Comparison of ENCODE assay signal across 8 cellular contexts in the genomic region with DNA sequence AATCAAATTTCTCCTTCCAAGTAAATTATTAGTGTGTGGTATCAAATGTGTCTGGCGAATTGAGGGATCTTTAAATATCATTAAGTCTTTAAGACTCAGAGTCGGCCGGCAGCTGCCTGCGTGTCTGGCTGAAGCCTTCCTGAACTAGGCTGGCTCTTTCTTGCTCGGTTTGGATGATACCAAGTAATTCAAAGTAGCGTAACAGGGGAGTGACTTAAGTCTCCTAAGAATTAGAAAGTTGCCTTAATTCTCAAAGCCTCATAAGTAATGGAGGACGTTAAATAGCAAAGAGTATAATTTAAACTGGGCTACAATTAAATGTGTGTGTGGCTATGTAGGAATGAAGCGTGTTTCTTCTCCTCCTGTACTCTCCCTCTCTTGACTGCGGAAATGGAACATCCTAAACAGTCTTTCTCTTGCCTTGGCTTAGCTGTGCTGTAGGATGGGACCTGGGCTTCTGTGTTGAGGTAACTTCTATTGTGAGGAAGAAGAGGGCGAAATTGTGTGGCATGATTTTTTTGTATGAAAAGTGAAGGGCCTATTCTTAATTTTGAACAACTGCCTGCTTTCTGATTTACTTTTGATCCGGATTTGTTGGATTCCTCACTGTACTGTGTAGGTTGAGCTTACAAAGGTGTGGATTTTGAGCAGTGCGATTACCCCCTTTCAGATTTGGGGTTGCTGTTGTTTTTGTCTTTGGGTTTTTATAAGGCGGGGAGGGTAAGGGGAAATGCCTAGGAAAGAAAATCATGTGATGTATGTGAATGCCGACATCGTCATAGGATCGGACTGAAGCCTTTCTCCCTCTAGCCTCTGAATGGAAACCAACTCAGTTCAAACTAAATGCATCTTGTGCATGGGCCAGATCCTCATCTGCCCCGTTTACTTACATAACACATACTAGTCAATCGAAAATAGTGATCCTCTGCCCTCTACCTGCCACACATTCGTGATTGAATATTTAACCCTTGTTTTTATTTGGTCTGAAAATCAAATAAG. TPM values are rescaled to one million over a fixed set of nuclear protein-coding genes. Genes with fewer than 3 reads are reported as not detected.
DNase-seq lines count a peak whose midpoint lies in the region; ATAC-seq and TF ChIP-seq lines count a peak whose summit lies in the region.

No MANE protein-coding gene starts in this region.

- peak; percentile 80 for DNase-seq in DMS53 (lab: John Stamatoyannopoulos, UW)
- peak; percentile 71 to 78 for DNase-seq in HL-60 (ENCODE audit: low read depth in 1 of 2, low spot score in 1 of 2)
- peak; percentile 24 for DNase-seq in OCI-M2 (lab: John Stamatoyannopoulos, UW; ENCODE audit: unreplicated experiment)
- peak; percentile 69 to 91 for DNase-seq in foreskin keratinocyte
- no peak for DNase-seq in omental fat pad (ENCODE audit: low spot score)

- no peaks in the 10 kb centered on the region for H3K36me3 ChIP-seq in urinary bladder (ENCODE audit: insufficient read depth)

- H3K4me3 ChIP-seq in HL-60 (replicated peaks; ENCODE audit: insufficient read depth, low read length), result peak overlapping the region; percentile 60
- peak overlapping the region; percentile 39 for H3K4me3 ChIP-seq in urinary bladder (ENCODE audit: low read depth, low read length)

- H3K27me3 Mint-ChIP-seq in activated T-helper 17 cell treated with anti-CD3 and anti-CD28 coated beads, Interleukin-2, amount 50 U/mL, for 72 hours, result no peaks in the 10 kb centered on the region

- H3K4me3 Mint-ChIP-seq in activated T-helper 17 cell treated with anti-CD3 and anti-CD28 coated beads, Interleukin-2, amount 50 U/mL, for 72 hours, result no peak overlapping the region

- H3K27me3 ChIP-seq in HL-60 (ENCODE audit: insufficient read depth, poor library complexity, severe bottlenecking), result no peaks in the 10 kb centered on the region
- no peaks in the 10 kb centered on the region for H3K27me3 ChIP-seq in foreskin keratinocyte

- H3K9me3 Mint-ChIP-seq in activated T-helper 17 cell treated with anti-CD3 and anti-CD28 coated beads, Interleukin-2, amount 50 U/mL, for 72 hours, result no peaks in the 10 kb centered on the region

- H3K27ac ChIP-seq in HL-60 (replicated peaks) (peak overlapping the region; percentile 99), foreskin keratinocyte (peak overlapping the region; percentile 99), urinary bladder (ENCODE audit: low read depth) (peak overlapping the region; percentile 49)

- peaks cover 6% of the 10 kb centered on the region for H3K36me3 Mint-ChIP-seq in activated T-helper 17 cell treated with anti-CD3 and anti-CD28 coated beads, Interleukin-2, amount 50 U/mL, for 72 hours (ENCODE audit: low read depth)

- peaks cover 19% of the 10 kb centered on the region for H3K4me1 ChIP-seq in foreskin keratinocyte
- peaks cover 2% of the 10 kb centered on the region for H3K4me1 ChIP-seq in urinary bladder (ENCODE audit: insufficient read depth)

- H3K27ac Mint-ChIP-seq in activated T-helper 17 cell treated with anti-CD3 and anti-CD28 coated beads, Interleukin-2, amount 50 U/mL, for 72 hours, result no peak overlapping the region

- TF ChIP-seq CTCF in HL-60 (IDR thresholded peaks at IDR 0.05; ENCODE audit: insufficient read depth, low read length), result no peak
- peak; percentile 42 for TF ChIP-seq CTCF in foreskin keratinocyte (conservative IDR thresholded peaks at IDR 0.05)
- TF ChIP-seq CTCF in omental fat pad (IDR thresholded peaks at IDR 0.05), result no peak

- H3K4me1 Mint-ChIP-seq in activated T-helper 17 cell treated with anti-CD3 and anti-CD28 coated beads, Interleukin-2, amount 50 U/mL, for 72 hours, result no peaks in the 10 kb centered on the region

- WGBS in urinary bladder, result 2% methylated on average over 19 of the region's 19 CpGs

- peak; percentile 89 for ATAC-seq in GM21367 (IDR thresholded peaks at IDR 0.05; ENCODE audit: unreplicated experiment)
- peak; percentile 97 for ATAC-seq in activated T-helper 17 cell treated with anti-CD3 and anti-CD28 coated beads, Interleukin-2, amount 50 U/mL, for 72 hours (replicated peaks)
- peak; percentile 95 for ATAC-seq in foreskin keratinocyte
- ATAC-seq in omental fat pad (ENCODE audit: low FRiP score), result peak; percentile 84

RNA-seq across cellular contexts. Expression of gene CPEB4, which starts 29.9 kb away (rescaled TPM):
- 10 to 100 TPM; 13.3 to 15.6 TPM for total RNA-seq in activated T-helper 17 cell treated with anti-CD3 and anti-CD28 coated beads, Interleukin-2, amount 50 U/mL, for 72 hours
- total RNA-seq in foreskin keratinocyte (9.0 and 10.6 TPM in 2 replicates), omental fat pad (10 to 100 TPM; 43.2 to 71.4 (median 58.1) TPM), urinary bladder (26.4 TPM)
- polyA plus RNA-seq in foreskin keratinocyte (1.0 and 1.2 TPM in 2 replicates), urinary bladder (22.1 TPM)

Comparison
In these comparisons a context has a peak if more than half of its experiments do, and no peak if none do; other contexts are left out.
1. H3K27ac ChIP-seq: peak in every context shown above with its lines; median percentile 99 in HL-60; 99 in foreskin keratinocyte; 49 in urinary bladder.